Comparison of ENCODE assay signal across 29 cellular contexts in genomic region chr13:23642110-23642509, GRCh38.
"Had no signal": no experiment of that assay in that cellular context is flagged by ENCODE, and none has a peak within 500 bp of the region (broad histone marks: within the 10 kb centered on the region; RNA-seq: fewer than 3 reads in every experiment).

No MANE protein-coding gene starts in this region.

- ATAC-seq: activated naive CD4-positive, alpha-beta T cell treated with anti-CD3 and anti-CD28 coated beads, Interleukin-2, amount 50 U/mL, for 72 hours; activated naive CD8-positive, alpha-beta T cell treated with anti-CD3 and anti-CD28 coated beads, Interleukin-2, amount 50 U/mL, for 24 hours; activated T-cell treated with anti-CD3 and anti-CD28 coated beads, Interleukin-2, amount 50 U/mL, for 4 hours; Panc1; Right ventricle myocardium inferior had no signal

- H3K9ac ChIP-seq: KMS-11, SK-N-SH had no signal

- H3K4me2 ChIP-seq: KMS-11, SK-N-SH had no signal

- DNase-seq: activated CD4-positive, alpha-beta memory T cell treated with anti-CD3 and anti-CD28 coated beads for 36 hours; activated CD4-positive, alpha-beta T cell treated with anti-CD3 and anti-CD28 coated beads, Interleukin-2, amount 10 ng/mL, durations not matched to agents 7 days and 5 days; activated CD4-positive, CD25-positive, alpha-beta regulatory T cell; activated CD8-positive, alpha-beta memory T cell treated with anti-CD3 and anti-CD28 coated beads for 24 hours; activated effector memory CD4-positive, alpha-beta T cell treated with anti-CD3 and anti-CD28 coated beads, Interleukin-2, amount 50 U/mL, for 16 hours; activated naive CD4-positive, alpha-beta T cell treated with Interleukin-2 at 50 U/mL for 16 hours; activated naive CD8-positive, alpha-beta T cell treated with anti-CD3 and anti-CD28 coated beads, Interleukin-2, amount 50 U/mL, for 24 hours; activated T-cell treated with anti-CD3 and anti-CD28 coated beads, Interleukin-2, amount 50 U/mL, for 4 hours; amniotic stem cell; MM.1S; NCI-H1105; NCI-H1436 treated with DMSO at 0.1 percent for 48 hours; NCI-H187; NCI-H2081; NCI-H2171 treated with DMSO at 0.1 percent for 48 hours; NCI-H510A treated with DMSO at 0.1 percent for 48 hours; NCI-H69; NK-92 treated with Interleukin-12 subunit alpha and Interleukin-12 subunit beta, amount 100 ng/mL, for 24 hours; OCI-M1; RPMI8226; SK-N-SH; T-helper 1 cell had no signal

- H3K36me3 ChIP-seq: ascending aorta had no signal

- H3K27me3 ChIP-seq: ascending aorta, cardiac muscle cell had no signal

- H3K27ac ChIP-seq: ascending aorta, cardiac muscle cell, KMS-11, VCaP had no signal

- H3K4me3 ChIP-seq: ascending aorta, cardiac muscle cell had no signal

- H3K4me1 ChIP-seq: ascending aorta had no signal

- H3K9me3 ChIP-seq: ascending aorta, SK-N-SH had no signal
